In genomic region chrX:115339441-115340025, GRCh38 we compare ENCODE assay signal across 21 cellular contexts. TPM values are rescaled to one million over a fixed set of nuclear protein-coding genes. Genes with fewer than 3 reads are reported as not detected.
"Had no signal": no experiment of that assay in that cellular context is flagged by ENCODE, and none has a peak within 500 bp of the region (broad histone marks: within the 10 kb centered on the region; RNA-seq: fewer than 3 reads in every experiment).

No MANE protein-coding gene starts in this region.

- DNase-seq: activated CD4-positive, alpha-beta T cell treated with anti-CD3 and anti-CD28 coated beads for 48 hours; activated naive CD4-positive, alpha-beta T cell treated with anti-CD3 and anti-CD28 coated beads for 36 hours; body of pancreas; hippocampal formation; kidney glomerular epithelial cell; psoas muscle; sigmoid colon; stimulated activated CD4-positive, alpha-beta T cell treated with anti-CD3 and anti-CD28 coated beads, Interleukin-15, amount 100 ng/mL, for 24 hours; stimulated activated CD4-positive, alpha-beta T cell treated with anti-CD3 and anti-CD28 coated beads, Interleukin-4, amount 100 ng/mL, for 24 hours; T-helper 1 cell; WERI-Rb-1 had no signal

- H3K27me3 ChIP-seq: body of pancreas, neutrophil, sigmoid colon had no signal

- H3K36me3 ChIP-seq: neutrophil, sigmoid colon, WERI-Rb-1 had no signal

- ATAC-seq: body of pancreas, esophagus mucosa, psoas muscle had no signal

- H3K27ac ChIP-seq: body of pancreas, neutrophil, psoas muscle, sigmoid colon, SK-N-MC, WERI-Rb-1 had no signal

- H3K4me1 ChIP-seq: psoas muscle had no signal

- H3K9me3 ChIP-seq: body of pancreas, neutrophil, psoas muscle, sigmoid colon had no signal

- H3K4me3 ChIP-seq: body of pancreas, psoas muscle, sigmoid colon, SK-N-MC had no signal

RNA-seq across cellular contexts. Expression of gene LUZP4, which starts 50.0 kb away (rescaled TPM):
- total RNA-seq: activated naive CD4-positive, alpha-beta T cell treated with anti-CD3 and anti-CD28 coated beads for 36 hours; body of pancreas; dermis microvascular lymphatic vessel endothelial cell; esophagus mucosa; glomerular endothelial cell; liver; mesothelial cell of epicardium; myocyte; psoas muscle; sigmoid colon; temporal lobe had no signal
- polyA plus RNA-seq: adipose tissue, liver, psoas muscle, sigmoid colon had no signal
